16 cellular contexts compared by ENCODE assay signal in the genomic region with DNA sequence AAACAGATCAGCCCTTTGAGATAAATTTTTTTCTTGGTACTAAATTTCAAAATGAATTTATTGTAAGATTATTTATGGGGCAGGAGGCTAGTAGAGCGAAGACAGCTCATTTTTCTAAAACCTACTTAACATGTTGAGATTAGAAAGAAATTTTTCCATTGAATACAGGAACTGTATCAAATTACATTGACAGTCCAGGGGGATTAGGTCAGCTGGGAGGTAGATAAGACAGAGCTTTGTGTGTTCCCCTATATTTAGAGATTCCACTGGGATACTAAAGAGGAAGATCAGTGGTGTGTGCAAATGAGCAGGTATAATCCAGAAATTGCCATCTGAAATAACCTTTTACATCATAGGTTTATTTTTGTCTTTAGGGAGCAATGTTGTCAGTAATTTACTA. TPM values are rescaled to one million over a fixed set of nuclear protein-coding genes. Genes with fewer than 3 reads are reported as not detected.
DNase-seq lines count a peak whose midpoint lies in the region; ATAC-seq and TF ChIP-seq lines count a peak whose summit lies in the region.
"Had no signal": no experiment of that assay in that cellular context is flagged by ENCODE, and none has a peak within 500 bp of the region (broad histone marks: within the 10 kb centered on the region; RNA-seq: fewer than 3 reads in every experiment).

No MANE protein-coding gene starts in this region.

- no peak overlapping the region for H4K8ac ChIP-seq in trophoblast cell (ENCODE audit: low read depth, low read length)

- peaks cover 2% of the 10 kb centered on the region for H3K79me2 ChIP-seq in trophoblast cell (ENCODE audit: control insufficient read depth, insufficient read depth, low read length, poor library complexity)

- H3K9me3 Mint-ChIP-seq in activated CD4-positive, alpha-beta T cell treated with anti-CD3 and anti-CD28 coated beads, Interleukin-2, amount 10 ng/mL, durations not matched to agents 24 days and 14 days: peaks cover 12% of the 10 kb centered on the region

- no peak overlapping the region for H4K12ac ChIP-seq in trophoblast cell (ENCODE audit: low read depth, low read length)

- H3K27ac ChIP-seq in BLaER1: no peak overlapping the region
- no peak overlapping the region for H3K27ac ChIP-seq in trophoblast cell (ENCODE audit: low read depth, low read length)
- H3K27ac ChIP-seq: Peyer's patch had no signal

- H3K36me3 ChIP-seq in BLaER1: peaks cover 38% of the 10 kb centered on the region
- no peaks in the 10 kb centered on the region for H3K36me3 ChIP-seq in trophoblast cell (ENCODE audit: control insufficient read depth in 1 of 2, insufficient read depth in 2 of 2, low read length in 2 of 2)
- H3K36me3 ChIP-seq: Peyer's patch had no signal

- no peak overlapping the region for H3K23ac ChIP-seq in trophoblast cell (ENCODE audit: low read length)

- H3K14ac ChIP-seq in trophoblast cell (ENCODE audit: low read length): no peak overlapping the region

- H3K27ac Mint-ChIP-seq in activated CD4-positive, alpha-beta T cell treated with anti-CD3 and anti-CD28 coated beads, Interleukin-2, amount 10 ng/mL, durations not matched to agents 24 days and 14 days: no peak overlapping the region
- H3K27ac Mint-ChIP-seq: B cell; CD4-positive, alpha-beta memory T cell had no signal

- WGBS in trophoblast cell (ENCODE audit: extremely low coverage, insufficient coverage, insufficient read length): no CpG with 5 or more reads among the region's 1 CpG

- H3K4me3 ChIP-seq in BLaER1: no peak overlapping the region
- H3K4me3 ChIP-seq in trophoblast cell (ENCODE audit: low read depth, low read length): no peak overlapping the region
- H3K4me3 ChIP-seq: Peyer's patch had no signal

- no peaks in the 10 kb centered on the region for H3K27me3 ChIP-seq in BLaER1
- no peaks in the 10 kb centered on the region for H3K27me3 ChIP-seq in trophoblast cell (ENCODE audit: insufficient read depth, low read length)
- H3K27me3 ChIP-seq: Peyer's patch had no signal

- peaks cover 40% of the 10 kb centered on the region for H3K4me1 ChIP-seq in BLaER1
- H3K4me1 ChIP-seq in trophoblast cell (ENCODE audit: control insufficient read depth in 1 of 2, insufficient read depth in 2 of 2, low read length in 2 of 2): no peaks in the 10 kb centered on the region
- H3K4me1 ChIP-seq: Peyer's patch had no signal

- no peaks in the 10 kb centered on the region for H3K27me3 Mint-ChIP-seq in activated CD4-positive, alpha-beta T cell treated with anti-CD3 and anti-CD28 coated beads, Interleukin-2, amount 10 ng/mL, durations not matched to agents 24 days and 14 days
- H3K27me3 Mint-ChIP-seq: B cell; CD4-positive, alpha-beta memory T cell; IgD-negative memory B cell had no signal

- H3K36me3 Mint-ChIP-seq in activated CD4-positive, alpha-beta T cell treated with anti-CD3 and anti-CD28 coated beads, Interleukin-2, amount 10 ng/mL, durations not matched to agents 24 days and 14 days (ENCODE audit: low read depth): peaks cover 10% of the 10 kb centered on the region

- no peak overlapping the region for H3K18ac ChIP-seq in trophoblast cell (ENCODE audit: low read length)

- no peaks in the 10 kb centered on the region for H3K79me1 ChIP-seq in trophoblast cell (ENCODE audit: low read length)

- peak overlapping the region; percentile 7; the same call in 1 of the 2 replicates for H3K4me2 ChIP-seq in BLaER1
- H3K4me2 ChIP-seq in trophoblast cell (ENCODE audit: low read length): no peak overlapping the region

- no peak overlapping the region for H3K4me3 Mint-ChIP-seq in activated CD4-positive, alpha-beta T cell treated with anti-CD3 and anti-CD28 coated beads, Interleukin-2, amount 10 ng/mL, durations not matched to agents 24 days and 14 days
- H3K4me3 Mint-ChIP-seq: B cell; CD4-positive, alpha-beta memory T cell; IgD-negative memory B cell had no signal

- H4K20me1 ChIP-seq in BLaER1: peaks cover 91% of the 10 kb centered on the region

- intact Hi-C loops in activated CD4-positive, alpha-beta T cell treated with anti-CD3 and anti-CD28 coated beads, Interleukin-2, amount 10 ng/mL, durations not matched to agents 24 days and 14 days (cut with micrococcal nuclease): no loop called here

- peak; percentile 40 for ATAC-seq in SK-N-SH treated with all-trans-retinoic acid at 6 μM for 48 hours

- no peak overlapping the region for H2BK12ac ChIP-seq in trophoblast cell (ENCODE audit: low read length)

- no peak overlapping the region for H4K91ac ChIP-seq in trophoblast cell (ENCODE audit: low read depth, low read length)

- H2BK120ac ChIP-seq in trophoblast cell (ENCODE audit: insufficient read depth, low read length, poor library complexity): no peak overlapping the region

- peak; percentile 33 for DNase-seq in D341Med (ENCODE audit: low spot score)
- DNase-seq in NCI-H226: peak; percentile 24
- DNase-seq in trophoblast cell: no peak
- DNase-seq in activated CD4-positive, alpha-beta T cell treated with anti-CD3 and anti-CD28 coated beads, Interleukin-2, amount 10 ng/mL, durations not matched to agents 24 days and 14 days: no peak
- no peak for DNase-seq in GM19238 (ENCODE audit: insufficient read length, low spot score)
- DNase-seq: ACHN; CD4-positive, alpha-beta memory T cell; DMS153; EL; Peyer's patch; SHP77; T1000 had no signal

- H3K4ac ChIP-seq in trophoblast cell (ENCODE audit: low read depth, low read length): no peak overlapping the region

- H3K9me3 ChIP-seq in BLaER1 (peaks cover 13% of the 10 kb centered on the region), trophoblast cell (ENCODE audit: insufficient read depth, low read depth, low read length) (no peaks in the 10 kb centered on the region)
- H3K9me3 ChIP-seq: Peyer's patch had no signal

- no peak overlapping the region for H3K9ac ChIP-seq in BLaER1
- H3K9ac ChIP-seq in trophoblast cell (ENCODE audit: low read length): no peak overlapping the region

- no peak overlapping the region for H2AFZ ChIP-seq in trophoblast cell (ENCODE audit: insufficient read depth, low read length, poor library complexity)

- no peak overlapping the region for H2BK5ac ChIP-seq in trophoblast cell (ENCODE audit: low read depth, low read length, poor library complexity)

- H3K4me1 Mint-ChIP-seq in activated CD4-positive, alpha-beta T cell treated with anti-CD3 and anti-CD28 coated beads, Interleukin-2, amount 10 ng/mL, durations not matched to agents 24 days and 14 days: peaks cover 16% of the 10 kb centered on the region

- no peak overlapping the region for H2AK5ac ChIP-seq in trophoblast cell (ENCODE audit: low read length)

TF ChIP-seq in SK-N-SH treated with all-trans-retinoic acid at 6 μM for 48 hours, 23 proteins besides CTCF, POLR2A, EP300 and RAD21:
- TF ChIP-seq ESRRG (CRISPR knock-in tag; IDR thresholded peaks at IDR 0.05) (no peak), ISL1 (CRISPR knock-in tag; IDR thresholded peaks at IDR 0.05) (peak; percentile 47; the same call in 1 of the 2 replicates)

RNA-seq across cellular contexts. Expression of a gene that starts 32.0 kb away (rescaled TPM):
- 24.8 and 25.3 TPM in 2 replicates for polyA plus RNA-seq in trophoblast cell (2013)
- 34.1 and 34.3 TPM in 2 replicates for total RNA-seq in activated CD4-positive, alpha-beta T cell treated with anti-CD3 and anti-CD28 coated beads, Interleukin-2, amount 10 ng/mL, durations not matched to agents 24 days and 14 days

RNA-seq across cellular contexts. Expression of a gene that starts 55.0 kb away (rescaled TPM):
- 18.6 and 18.9 TPM in 2 replicates for polyA plus RNA-seq in trophoblast cell (2013)
- total RNA-seq in activated CD4-positive, alpha-beta T cell treated with anti-CD3 and anti-CD28 coated beads, Interleukin-2, amount 10 ng/mL, durations not matched to agents 24 days and 14 days: 45.9 and 46.0 TPM in 2 replicates

Comparison
In these comparisons a context has a peak if more than half of its experiments do, and no peak if none do; other contexts are left out.
1. DNase-seq: peak in D341Med (single experiment) and NCI-H226 (single experiment); none in trophoblast cell (0 of 2), activated CD4-positive, alpha-beta T cell treated with anti-CD3 and anti-CD28 coated beads, Interleukin-2, amount 10 ng/mL, durations not matched to agents 24 days and 14 days (single experiment) and GM19238 (single experiment).